Comparison of ENCODE assay signal across 28 cellular contexts in genomic region chr19:44710483-44710882, GRCh38. TPM values are rescaled to one million over a fixed set of nuclear protein-coding genes. Genes with fewer than 3 reads are reported as not detected.
DNase-seq lines count a peak whose midpoint lies in the region; ATAC-seq, FAIRE-seq and TF ChIP-seq lines count a peak whose summit lies in the region.
"Had no signal": no experiment of that assay in that cellular context is flagged by ENCODE, and none has a peak within 500 bp of the region (broad histone marks: within the 10 kb centered on the region; RNA-seq: fewer than 3 reads in every experiment).

No MANE protein-coding gene starts in this region.

- peaks cover 11 to 14% of the 10 kb centered on the region in 2 donors for H3K9me3 Mint-ChIP-seq in stimulated activated naive CD8-positive, alpha-beta T cell treated with anti-CD3 and anti-CD28 coated beads, Interleukin-15, amount 100 ng/mL, for 72 hours
- H3K9me3 Mint-ChIP-seq in WTC11 = peaks cover 14% of the 10 kb centered on the region
- peaks cover 3% of the 10 kb centered on the region for H3K9me3 Mint-ChIP-seq in natural killer cell treated with Interleukin-12 subunit alpha and Interleukin-12 subunit beta and Interleukin-15 and Interleukin-18, amount 100 ng/mL, for 72 hours

- H3K36me3 Mint-ChIP-seq in WTC11 = peaks cover 30% of the 10 kb centered on the region
- H3K36me3 Mint-ChIP-seq in natural killer cell treated with Interleukin-12 subunit alpha and Interleukin-12 subunit beta and Interleukin-15 and Interleukin-18, amount 100 ng/mL, for 72 hours = peaks cover 14% of the 10 kb centered on the region
- H3K36me3 Mint-ChIP-seq: CD14-positive monocyte had no signal

- H3K4me1 Mint-ChIP-seq in stimulated activated naive CD8-positive, alpha-beta T cell treated with anti-CD3 and anti-CD28 coated beads, Interleukin-15, amount 100 ng/mL, for 72 hours = peaks cover 15% of the 10 kb centered on the region
- no peaks in the 10 kb centered on the region for H3K4me1 Mint-ChIP-seq in WTC11
- peaks cover 10 to 13% of the 10 kb centered on the region in 2 donors for H3K4me1 Mint-ChIP-seq in natural killer cell treated with Interleukin-12 subunit alpha and Interleukin-12 subunit beta and Interleukin-15 and Interleukin-18, amount 100 ng/mL, for 72 hours (ENCODE audit: low read depth in 2 of 2)

- POLR2A ChIA-PET in WTC11 (lab: Charles Lee) = no interaction called here

- CTCF ChIA-PET in WTC11 (lab: Charles Lee) = interaction anchor here (0.7 to 1.4 kb wide), 2 partner anchors 13 to 25 kb away, joined by 4 read pairs; no protein-coding TSS in a partner anchor

- no peak for DNase-seq in stimulated activated naive CD8-positive, alpha-beta T cell treated with anti-CD3 and anti-CD28 coated beads, Interleukin-15, amount 100 ng/mL, for 72 hours
- no peak for DNase-seq in stimulated activated naive CD8-positive, alpha-beta T cell treated with anti-CD3 and anti-CD28 coated beads, Interleukin-15, Interleukin-2, amounts not matched to agents 100 U/mL and 50 U/mL, for 24 hours
- DNase-seq in WTC11 (ENCODE audit: low spot score) (no peak), inferior parietal cortex (ENCODE audit: extremely low spot score) (no peak), HTR-8/SVneo (ENCODE audit: insufficient read length, low spot score) (no peak), erythroblast (lab: John Stamatoyannopoulos, UW) (no peak)
- DNase-seq in natural killer cell treated with Interleukin-12 subunit alpha and Interleukin-12 subunit beta and Interleukin-15 and Interleukin-18, amount 100 ng/mL, for 72 hours (ENCODE audit: low spot score) = peak; percentile 56
- DNase-seq: Calu3; CD8-positive, alpha-beta memory T cell; DMS79 treated with DMSO at 0.1 percent for 48 hours; GF-D8; KBM-7; NCI-H1105 treated with DMSO at 0.1 percent for 48 hours; NCI-H2029; NCI-H446 treated with DMSO at 0.1 percent for 48 hours; NCI-H526; NCI-H82; NK-92 treated with Interleukin-12 subunit alpha and Interleukin-12 subunit beta, amount 100 ng/mL, for 24 hours; PC-3; SK-N-SH had no signal

- FAIRE-seq in HTR-8/SVneo (lab: Jason Lieb, UNC) = no peak
- FAIRE-seq: GM12891 had no signal

- no peak for TF ChIP-seq POLR2A in erythroblast (IDR thresholded peaks at IDR 0.05; ENCODE audit: low read length)

- peaks cover 22% of the 10 kb centered on the region for H3K27me3 Mint-ChIP-seq in stimulated activated naive CD8-positive, alpha-beta T cell treated with anti-CD3 and anti-CD28 coated beads, Interleukin-15, amount 100 ng/mL, for 72 hours
- H3K27me3 Mint-ChIP-seq in WTC11 (ENCODE audit: low read depth) = no peaks in the 10 kb centered on the region
- peaks cover 0 to 5% of the 10 kb centered on the region in 2 donors for H3K27me3 Mint-ChIP-seq in natural killer cell treated with Interleukin-12 subunit alpha and Interleukin-12 subunit beta and Interleukin-15 and Interleukin-18, amount 100 ng/mL, for 72 hours

- TF ChIP-seq CTCF in WTC11 (IDR thresholded peaks at IDR 0.05) = no peak

- H3K4me3 Mint-ChIP-seq in stimulated activated naive CD8-positive, alpha-beta T cell treated with anti-CD3 and anti-CD28 coated beads, Interleukin-15, amount 100 ng/mL, for 72 hours = peak overlapping the region in 1 of 2 donors; percentile 14
- no peak overlapping the region for H3K4me3 Mint-ChIP-seq in WTC11
- H3K4me3 Mint-ChIP-seq in natural killer cell treated with Interleukin-12 subunit alpha and Interleukin-12 subunit beta and Interleukin-15 and Interleukin-18, amount 100 ng/mL, for 72 hours = no peak overlapping the region
- H3K4me3 Mint-ChIP-seq: CD14-positive monocyte; CD8-positive, alpha-beta memory T cell had no signal

- peak overlapping the region in 1 of 2 donors; percentile 80 for H3K27ac Mint-ChIP-seq in stimulated activated naive CD8-positive, alpha-beta T cell treated with anti-CD3 and anti-CD28 coated beads, Interleukin-15, amount 100 ng/mL, for 72 hours
- H3K27ac Mint-ChIP-seq in WTC11 = peak overlapping the region; percentile 65; the same call in 1 of the 2 replicates
- H3K27ac Mint-ChIP-seq in natural killer cell treated with Interleukin-12 subunit alpha and Interleukin-12 subunit beta and Interleukin-15 and Interleukin-18, amount 100 ng/mL, for 72 hours = peak overlapping the region in 1 of 2 donors; percentile 24

- ATAC-seq in stimulated activated naive CD8-positive, alpha-beta T cell treated with anti-CD3 and anti-CD28 coated beads, Interleukin-15, amount 100 ng/mL, for 72 hours = peak; percentile 18
- ATAC-seq in stimulated activated naive CD8-positive, alpha-beta T cell treated with anti-CD3 and anti-CD28 coated beads, Interleukin-15, Interleukin-2, amounts not matched to agents 100 U/mL and 50 U/mL, for 24 hours = no peak
- no peak for ATAC-seq in WTC11
- peak; percentile 32 to 50 for ATAC-seq in natural killer cell treated with Interleukin-12 subunit alpha and Interleukin-12 subunit beta and Interleukin-15 and Interleukin-18, amount 100 ng/mL, for 72 hours
- ATAC-seq: HCT116, PC-3 had no signal

TF ChIP-seq in WTC11, 78 proteins besides CTCF, POLR2A, EP300 and RAD21:
- no peak for TF ChIP-seq MXD4 (CRISPR knock-in tag; IDR thresholded peaks at IDR 0.05; ENCODE audit: borderline replicate concordance)
- TF ChIP-seq TCF7 (CRISPR knock-in tag; IDR thresholded peaks at IDR 0.05; ENCODE audit: low read depth) = no peak
- no peak for TF ChIP-seq JUN (CRISPR knock-in tag; IDR thresholded peaks at IDR 0.05)
- no peak for TF ChIP-seq NFE2L1 (CRISPR knock-in tag; IDR thresholded peaks at IDR 0.05)
- TF ChIP-seq ESRRA (CRISPR knock-in tag; IDR thresholded peaks at IDR 0.05; ENCODE audit: borderline replicate concordance) = no peak
- TF ChIP-seq TP53 (CRISPR knock-in tag; IDR thresholded peaks at IDR 0.05) = no peak
- TF ChIP-seq MLX (CRISPR knock-in tag; IDR thresholded peaks at IDR 0.05) = no peak
- no peak for TF ChIP-seq SMAD4 (CRISPR knock-in tag; IDR thresholded peaks at IDR 0.05)
- TF ChIP-seq E2F5 (CRISPR knock-in tag; IDR thresholded peaks at IDR 0.05) = no peak
- TF ChIP-seq HMGXB4 (CRISPR knock-in tag; IDR thresholded peaks at IDR 0.05) = no peak

RNA-seq across cellular contexts. Expression of gene CEACAM16, which starts 11.5 kb away (rescaled TPM):
- total RNA-seq in WTC11 (2021) = not detected in 3 replicates
- not detected for total RNA-seq in natural killer cell treated with Interleukin-12 subunit alpha and Interleukin-12 subunit beta and Interleukin-15 and Interleukin-18, amount 100 ng/mL, for 72 hours
- total RNA-seq: A673; CD8-positive, alpha-beta memory T cell; H4; HT-29; LHCN-M2; MCF 10A; PC-3 had no signal

RNA-seq across cellular contexts. Expression of gene BCL3, which starts 38.0 kb away (rescaled TPM):
- total RNA-seq in WTC11 (2021) = 4.6 to 7.8 TPM (median 5.6 TPM) in 3 replicates
- 100 to 1,000 TPM; 117 to 122 TPM for total RNA-seq in natural killer cell treated with Interleukin-12 subunit alpha and Interleukin-12 subunit beta and Interleukin-15 and Interleukin-18, amount 100 ng/mL, for 72 hours

RNA-seq across cellular contexts. Expression of gene CEACAM19, which starts 39.2 kb away (rescaled TPM):
- 1.9 to 2.9 TPM (median 2.3 TPM) in 3 replicates for total RNA-seq in WTC11 (2021)
- total RNA-seq in natural killer cell treated with Interleukin-12 subunit alpha and Interleukin-12 subunit beta and Interleukin-15 and Interleukin-18, amount 100 ng/mL, for 72 hours = 1 to 10 TPM; 1.6 to 1.9 TPM

Comparison
In these comparisons a context has a peak if more than half of its experiments do, and no peak if none do; other contexts are left out.
1. ATAC-seq: peak in stimulated activated naive CD8-positive, alpha-beta T cell treated with anti-CD3 and anti-CD28 coated beads, Interleukin-15, amount 100 ng/mL, for 72 hours (single experiment) and natural killer cell treated with Interleukin-12 subunit alpha and Interleukin-12 subunit beta and Interleukin-15 and Interleukin-18, amount 100 ng/mL, for 72 hours (2 of 2); none in stimulated activated naive CD8-positive, alpha-beta T cell treated with anti-CD3 and anti-CD28 coated beads, Interleukin-15, Interleukin-2, amounts not matched to agents 100 U/mL and 50 U/mL, for 24 hours (single experiment) and WTC11 (single experiment).
2. RNA of gene BCL3, which starts 38.0 kb away (total RNA-seq): 117 to 122 TPM in natural killer cell treated with Interleukin-12 subunit alpha and Interleukin-12 subunit beta and Interleukin-15 and Interleukin-18, amount 100 ng/mL, for 72 hours; 4.6 to 7.8 TPM in WTC11; every median in the first group is over 10 times any median in the second.